In genomic region chr12:75764091-75764490, GRCh38 we compare ENCODE assay signal across 1 cellular context.
TF ChIP-seq lines count a peak whose summit lies in the region.

No MANE protein-coding gene starts in this region.

TF ChIP-seq in HCT116, 20 proteins besides CTCF, POLR2A, EP300 and RAD21:
- TF ChIP-seq ZBTB33 (IDR thresholded peaks at IDR 0.05; ENCODE audit: extremely low read depth, insufficient replicate concordance, low read length) (no peak), TCF7L2 (IDR thresholded peaks at IDR 0.05; ENCODE audit: borderline replicate concordance, extremely low read depth, insufficient read depth, insufficient read length) (peak; percentile 47), EZH2 (IDR thresholded peaks at IDR 0.05) (no peak), SRF (IDR thresholded peaks at IDR 0.05; ENCODE audit: low read depth) (no peak)
TF ChIP-seq in HCT116: peak in this region for 1.
